In genomic region chr14:36852853-36853634, GRCh38 we compare ENCODE assay signal across 19 cellular contexts.
DNase-seq lines count a peak whose midpoint lies in the region; ATAC-seq and TF ChIP-seq lines count a peak whose summit lies in the region.
"Had no signal": no experiment of that assay in that cellular context is flagged by ENCODE, and none has a peak within 500 bp of the region (broad histone marks: within the 10 kb centered on the region; RNA-seq: fewer than 3 reads in every experiment).

No MANE protein-coding gene starts in this region.

- CTCF ChIA-PET in activated CD4-positive, alpha-beta T cell treated with anti-CD3 and anti-CD28 coated beads, Interleukin-2, amount 10 ng/mL, durations not matched to agents 7 days and 5 days (lab: Charles Lee), result no interaction called here
- CTCF ChIA-PET in T-cell (lab: Charles Lee), result no interaction called here

- ATAC-seq in psoas muscle, result peak; percentile 28 to 66 (median 46)
- no peak for ATAC-seq in T-cell (replicated peaks in 1 of 4)
- ATAC-seq: activated CD8-positive, alpha-beta T cell treated with anti-CD3 and anti-CD28 coated beads, Interleukin-2, amount 10 ng/mL, durations not matched to agents 7 days and 5 days; left lobe of liver had no signal

- DNase-seq in DMS79 (lab: John Stamatoyannopoulos, UW) (peak; percentile 41), M059J (ENCODE audit: low read depth) (peak; percentile 3), fibroblast of pulmonary artery (ENCODE audit: low read depth) (peak; percentile 36), psoas muscle (peak; percentile 53 to 82), T-cell (no peak), NCI-H2227 treated with DMSO at 0.1 percent for 48 hours (lab: John Stamatoyannopoulos, UW) (no peak), COLO668 (lab: John Stamatoyannopoulos, UW; ENCODE audit: unreplicated experiment) (no peak)
- no peak for DNase-seq in activated CD4-positive, alpha-beta T cell treated with anti-CD3 and anti-CD28 coated beads, Interleukin-2, amount 10 ng/mL, durations not matched to agents 7 days and 5 days
- DNase-seq: activated CD8-positive, alpha-beta T cell treated with anti-CD3 and anti-CD28 coated beads, Interleukin-2, amount 10 ng/mL, durations not matched to agents 7 days and 5 days; MM.1S; NCI-H2029; NCI-H774; substantia nigra; SW 1271 had no signal

- no peaks in the 10 kb centered on the region for H3K36me3 Mint-ChIP-seq in activated CD4-positive, alpha-beta T cell treated with anti-CD3 and anti-CD28 coated beads, Interleukin-2, amount 10 ng/mL, durations not matched to agents 7 days and 5 days (ENCODE audit: low read depth)
- no peaks in the 10 kb centered on the region for H3K36me3 Mint-ChIP-seq in T-cell

- no peak overlapping the region for H3K27ac Mint-ChIP-seq in activated CD4-positive, alpha-beta T cell treated with anti-CD3 and anti-CD28 coated beads, Interleukin-2, amount 10 ng/mL, durations not matched to agents 7 days and 5 days
- H3K27ac Mint-ChIP-seq in T-cell, result no peak overlapping the region
- H3K27ac Mint-ChIP-seq: activated CD8-positive, alpha-beta T cell treated with anti-CD3 and anti-CD28 coated beads, Interleukin-2, amount 10 ng/mL, durations not matched to agents 7 days and 5 days; dendritic cell treated with granulocyte-macrophage colony-stimulating factor and Interleukin-4, amounts not matched to agents 40 ng/mL and 50 ng/mL, for 4 days had no signal

- H3K4me1 ChIP-seq in psoas muscle, result no peaks in the 10 kb centered on the region
- H3K4me1 ChIP-seq: BLaER1 treated with 17β-estradiol and CSF1 and Interleukin-3, amounts not matched to agents 10 nM and 100 nM; prostate gland had no signal

- H3K4me1 Mint-ChIP-seq in activated CD4-positive, alpha-beta T cell treated with anti-CD3 and anti-CD28 coated beads, Interleukin-2, amount 10 ng/mL, durations not matched to agents 7 days and 5 days, result no peaks in the 10 kb centered on the region
- no peaks in the 10 kb centered on the region for H3K4me1 Mint-ChIP-seq in T-cell

- 41 to 47% (median 43%) methylated on average over 6 of the region's 6 CpGs for WGBS in psoas muscle, 3 donors

- H3K9me3 Mint-ChIP-seq in activated CD4-positive, alpha-beta T cell treated with anti-CD3 and anti-CD28 coated beads, Interleukin-2, amount 10 ng/mL, durations not matched to agents 7 days and 5 days, result no peaks in the 10 kb centered on the region
- peaks cover 0 to 5% (median 3%) of the 10 kb centered on the region in 3 donors for H3K9me3 Mint-ChIP-seq in T-cell
- H3K9me3 Mint-ChIP-seq: dendritic cell treated with granulocyte-macrophage colony-stimulating factor and Interleukin-4, amounts not matched to agents 40 ng/mL and 50 ng/mL, for 4 days had no signal

- H3K27me3 ChIP-seq in psoas muscle (ENCODE audit: insufficient read depth in 3 of 3, low read length in 2 of 3), result no peaks in the 10 kb centered on the region
- H3K27me3 ChIP-seq: BLaER1 treated with 17β-estradiol and CSF1 and Interleukin-3, amounts not matched to agents 10 nM and 100 nM; esophagus muscularis mucosa had no signal

- POLR2A ChIA-PET in activated CD4-positive, alpha-beta T cell treated with anti-CD3 and anti-CD28 coated beads, Interleukin-2, amount 10 ng/mL, durations not matched to agents 7 days and 5 days (lab: Charles Lee), result no interaction called here
- POLR2A ChIA-PET in T-cell (lab: Charles Lee), result no interaction called here

- H3K4me3 Mint-ChIP-seq in activated CD4-positive, alpha-beta T cell treated with anti-CD3 and anti-CD28 coated beads, Interleukin-2, amount 10 ng/mL, durations not matched to agents 7 days and 5 days, result no peak overlapping the region
- H3K4me3 Mint-ChIP-seq in T-cell, result no peak overlapping the region
- H3K4me3 Mint-ChIP-seq: activated CD8-positive, alpha-beta T cell treated with anti-CD3 and anti-CD28 coated beads, Interleukin-2, amount 10 ng/mL, durations not matched to agents 7 days and 5 days; dendritic cell treated with granulocyte-macrophage colony-stimulating factor and Interleukin-4, amounts not matched to agents 40 ng/mL and 50 ng/mL, for 4 days had no signal

- H3K9me3 ChIP-seq in psoas muscle, result no peaks in the 10 kb centered on the region
- H3K9me3 ChIP-seq: BLaER1 treated with 17β-estradiol and CSF1 and Interleukin-3, amounts not matched to agents 10 nM and 100 nM; esophagus muscularis mucosa; prostate gland had no signal

- intact Hi-C loops in psoas muscle (cut with DNase I), result no loop called here

- H3K27ac ChIP-seq in psoas muscle, result no peak overlapping the region
- H3K27ac ChIP-seq: BLaER1 treated with 17β-estradiol and CSF1 and Interleukin-3, amounts not matched to agents 10 nM and 100 nM; esophagus muscularis mucosa; prostate gland had no signal

- H3K4me3 ChIP-seq in fibroblast of pulmonary artery (replicated peaks; ENCODE audit: low read depth, low read length) (no peak overlapping the region), psoas muscle (no peak overlapping the region)
- H3K4me3 ChIP-seq: BLaER1 treated with 17β-estradiol and CSF1 and Interleukin-3, amounts not matched to agents 10 nM and 100 nM; esophagus muscularis mucosa; prostate gland had no signal

- no peaks in the 10 kb centered on the region for H3K27me3 Mint-ChIP-seq in activated CD4-positive, alpha-beta T cell treated with anti-CD3 and anti-CD28 coated beads, Interleukin-2, amount 10 ng/mL, durations not matched to agents 7 days and 5 days
- peaks cover 0 to 6% of the 10 kb centered on the region in 2 donors for H3K27me3 Mint-ChIP-seq in T-cell

- TF ChIP-seq CTCF in fibroblast of pulmonary artery (IDR thresholded peaks at IDR 0.05; ENCODE audit: low read length, missing control alignments), result no peak
- no peak for TF ChIP-seq CTCF in psoas muscle (IDR thresholded peaks at IDR 0.05)

- H3K36me3 ChIP-seq in psoas muscle (ENCODE audit: insufficient read depth in 1 of 2, low read depth in 1 of 2), result no peaks in the 10 kb centered on the region
- H3K36me3 ChIP-seq: BLaER1 treated with 17β-estradiol and CSF1 and Interleukin-3, amounts not matched to agents 10 nM and 100 nM; esophagus muscularis mucosa; prostate gland had no signal

Comparison
In these comparisons a context has a peak if more than half of its experiments do, and no peak if none do; other contexts are left out.
1. DNase-seq: peak in DMS79 (single experiment), M059J (single experiment), fibroblast of pulmonary artery (single experiment) and psoas muscle (2 of 2); none in activated CD4-positive, alpha-beta T cell treated with anti-CD3 and anti-CD28 coated beads, Interleukin-2, amount 10 ng/mL, durations not matched to agents 7 days and 5 days (single experiment), T-cell (0 of 34), NCI-H2227 treated with DMSO at 0.1 percent for 48 hours (single experiment) and COLO668 (single experiment).
2. ATAC-seq: peak in psoas muscle (4 of 4); none in T-cell (0 of 4).